In the genomic region with DNA sequence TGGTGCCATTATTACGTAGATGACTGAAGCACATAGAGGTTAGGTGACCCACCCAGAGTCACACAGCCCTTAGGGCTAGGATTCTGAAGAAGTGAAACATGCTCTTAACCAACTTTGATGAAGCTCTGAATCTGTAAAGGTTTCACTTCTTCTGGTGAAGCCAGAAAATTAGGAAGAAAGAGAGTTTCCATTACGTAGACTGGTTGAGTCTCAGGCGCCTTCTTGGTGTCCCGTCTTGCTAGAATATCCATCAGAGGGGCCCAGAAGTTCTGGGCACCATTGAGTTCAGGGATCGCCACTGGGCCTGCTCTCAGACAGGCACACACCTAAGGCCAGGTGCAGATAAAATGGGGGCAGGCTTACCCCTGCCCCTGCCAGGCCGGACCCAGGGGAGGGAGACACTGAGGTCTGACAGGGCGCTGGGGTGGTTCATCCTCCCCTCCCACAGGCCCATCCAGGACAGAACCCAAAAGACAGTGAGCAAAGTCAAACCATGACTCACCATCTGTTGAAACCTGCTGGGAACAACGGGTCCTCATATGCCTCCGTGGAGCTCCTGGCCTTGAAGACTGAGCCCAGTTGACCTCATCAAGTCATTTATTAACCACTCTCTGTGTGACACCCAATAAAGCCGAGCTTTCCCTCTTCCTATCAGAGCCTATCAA, we compare ENCODE assay signal across 11 cellular contexts. TPM values are rescaled to one million over a fixed set of nuclear protein-coding genes. Genes with fewer than 3 reads are reported as not detected.
DNase-seq lines count a peak whose midpoint lies in the region; ATAC-seq, FAIRE-seq and TF ChIP-seq lines count a peak whose summit lies in the region.
"Had no signal": no experiment of that assay in that cellular context is flagged by ENCODE, and none has a peak within 500 bp of the region (broad histone marks: within the 10 kb centered on the region; RNA-seq: fewer than 3 reads in every experiment).

No MANE protein-coding gene starts in this region.

- DNase-seq in GM12892 (ENCODE audit: insufficient read length): no peak
- peak; percentile 64 for DNase-seq in kidney tubule cell (ENCODE audit: low spot score)
- DNase-seq in stimulated activated naive CD4-positive, alpha-beta T cell treated with Interleukin-2 at 50 U/mL for 16 hours (lab: John Stamatoyannopoulos, UW): no peak
- no peak for DNase-seq in activated naive CD4-positive, alpha-beta T cell treated with anti-CD3 and anti-CD28 coated beads, Interleukin-2, amount 50 U/mL, for 16 hours
- DNase-seq in immature natural killer cell: no peak
- DNase-seq in ACHN: no peak

- H3K9me3 Mint-ChIP-seq in immature natural killer cell: no peaks in the 10 kb centered on the region

- peak; percentile 84 for FAIRE-seq in GM12892 (lab: Jason Lieb, UNC)
- FAIRE-seq: islet of Langerhans, TTC549 had no signal

- in situ Hi-C loops in ACHN (cut with HindIII; ENCODE audit: low pct_ligation_motif_present, low pct_unique_long_range_greater_than_20kb, low sequenced_read_pairs): no loop called here

- TF ChIP-seq POLR2A in GM12892 (IDR thresholded peaks at IDR 0.05; ENCODE audit: low read depth, low read length): no peak

- ATAC-seq in GM21447 (IDR thresholded peaks at IDR 0.05; ENCODE audit: unreplicated experiment) (peak; percentile 92), HG03432 (IDR thresholded peaks at IDR 0.05; ENCODE audit: unreplicated experiment) (peak; percentile 86)

- H3K27ac Mint-ChIP-seq in immature natural killer cell: peak overlapping the region in 2 of 6 donors; percentile 62 to 63

- H3K36me3 Mint-ChIP-seq in immature natural killer cell: peaks cover 0 to under 1% (median 0%) of the 10 kb centered on the region in 3 donors

- H3K27me3 Mint-ChIP-seq in immature natural killer cell (ENCODE audit: low read depth in 3 of 3): peaks cover 0 to 5% (median 2%) of the 10 kb centered on the region in 3 donors

- H3K4me3 Mint-ChIP-seq in immature natural killer cell: no peak overlapping the region

- H3K4me1 Mint-ChIP-seq in immature natural killer cell: no peaks in the 10 kb centered on the region

RNA-seq across cellular contexts. Expression of gene DRGX, which starts 33.2 kb away (rescaled TPM):
- not detected for polyA plus RNA-seq in GM12892 (2012; ENCODE audit: missing spikeins)
- not detected for polyA plus RNA-seq in immature natural killer cell
- polyA plus RNA-seq: cardiac muscle cell had no signal
